ENCODE assay signal across 8 cellular contexts in genomic region chr3:61560452-61561373, GRCh38. TPM values are rescaled to one million over a fixed set of nuclear protein-coding genes. Genes with fewer than 3 reads are reported as not detected.
DNase-seq lines count a peak whose midpoint lies in the region; ATAC-seq, FAIRE-seq and TF ChIP-seq lines count a peak whose summit lies in the region.

No MANE protein-coding gene starts in this region.

- intact Hi-C loops in GM12878 (cut with micrococcal nuclease; ENCODE audit: unreplicated experiment): loop anchor here (5.0 to 10.0 kb wide), 8 partner anchors 77 to 627 kb away; no protein-coding TSS in a partner anchor

- in situ Hi-C loops in GM12878 (cut with MboI): loop anchor here (10.0 kb wide), 1 partner anchor 624 kb away; no protein-coding TSS in a partner anchor

- POLR2A ChIA-PET in GM12878 (lab: Charles Lee): interaction anchor here (0.5 to 3.4 kb wide), 16 partner anchors 10 to 379 kb away, joined by 3 to 15 read pairs (median 4); no protein-coding TSS in a partner anchor

- H2AFZ ChIP-seq in GM12878 (ENCODE audit: control insufficient read depth, low read depth, low read length): no peak overlapping the region

- no peak for TF ChIP-seq POLR2A in GM12878 (IDR thresholded peaks at IDR 0.05; ENCODE audit: low read depth, low read length)

- RAD21 ChIA-PET in GM12878 (lab: Charles Lee; ENCODE audit: unreplicated experiment): interaction anchor here (0.6 to 2.5 kb wide), 15 partner anchors 8 to 532 kb away, joined by 3 to 9 read pairs (median 4); no protein-coding TSS in a partner anchor

- 0 out of 4 replicates have a peak, but pooled peaks of 1 of the 2 experiments have one; percentile 7 for TF ChIP-seq EP300 in GM12878 (IDR thresholded peaks at IDR 0.05; ENCODE audit: borderline replicate concordance in 1 of 2, control insufficient read depth in 1 of 2, low read depth in 2 of 2, low read length in 2 of 2)

- TF ChIP-seq CTCF in GM12878 (IDR thresholded peaks at IDR 0.05 in 2 of 3, conservative IDR thresholded peaks at IDR 0.05 in 1 of 3; ENCODE audit: control insufficient read depth in 2 of 3, extremely low read depth in 1 of 3, insufficient read depth in 1 of 3, low read depth in 3 of 3, low read length in 3 of 3): 0 out of 6 replicates have a peak, but pooled peaks of 1 of the 3 experiments have one; percentile 4

- peak; percentile 60 for ATAC-seq in HG03175 (IDR thresholded peaks at IDR 0.05; ENCODE audit: unreplicated experiment)
- ATAC-seq in GM12878: peak; percentile 60

- no peaks in the 10 kb centered on the region for H3K36me3 ChIP-seq in GM12878 (ENCODE audit: control insufficient read depth in 2 of 2, insufficient read depth in 2 of 2, low read length in 1 of 2)
- no peaks in the 10 kb centered on the region for H3K36me3 ChIP-seq in effector memory CD4-positive, alpha-beta T cell (ENCODE audit: control insufficient read depth, insufficient read depth, low read length)

- peaks cover 5 to 20% of the 10 kb centered on the region in 2 experiments for H3K27me3 ChIP-seq in GM12878 (replicated peaks in 1 of 2; ENCODE audit: control insufficient read depth in 2 of 2, insufficient read depth in 2 of 2, low read length in 1 of 2)
- peaks cover 2% of the 10 kb centered on the region for H3K27me3 ChIP-seq in effector memory CD4-positive, alpha-beta T cell (replicated peaks; ENCODE audit: control insufficient read depth, insufficient read depth, low read length, poor library complexity, severe bottlenecking)

- DNase-seq in AG08396 (ENCODE audit: low spot score) (peak; percentile 81), GM18507 (ENCODE audit: extremely low spot score, insufficient read length, low read depth) (peak; percentile 51), NCI-H748 (lab: John Stamatoyannopoulos, UW; ENCODE audit: unreplicated experiment) (peak; percentile 90), GM12878 (ENCODE audit: low read depth, low spot score) (no peak), renal cortical epithelial cell (ENCODE audit: low read depth) (peak; percentile 84)
- no peak for DNase-seq in effector memory CD4-positive, alpha-beta T cell

- no peak for TF ChIP-seq RAD21 in GM12878 (IDR thresholded peaks at IDR 0.05; ENCODE audit: insufficient read depth, low read depth, low read length)

- H3K79me2 ChIP-seq in GM12878 (ENCODE audit: control insufficient read depth, insufficient read depth, low read length): no peaks in the 10 kb centered on the region

- FAIRE-seq in GM18507 (lab: Jason Lieb, UNC) (no peak), GM12878 (lab: Jason Lieb, UNC) (no peak)

- CTCF ChIA-PET in GM12878 (lab: Yijun Ruan, JAX): interaction anchor here (0.6 to 1.5 kb wide), 12 partner anchors 16 to 628 kb away, joined by 3 to 12 read pairs (median 3); no protein-coding TSS in a partner anchor

- H4K20me1 ChIP-seq in GM12878 (ENCODE audit: control insufficient read depth, insufficient read depth): no peaks in the 10 kb centered on the region

- no peaks in the 10 kb centered on the region; the same call in 2 of the 3 replicates for H3K9me3 ChIP-seq in GM12878 (replicated peaks; ENCODE audit: control insufficient read depth, insufficient read depth, low read length)
- H3K9me3 ChIP-seq in effector memory CD4-positive, alpha-beta T cell (ENCODE audit: control insufficient read depth, low read length): no peaks in the 10 kb centered on the region

- BruUV-seq in GM12878 (replicated peaks; lab: Mats Ljungman, UMichigan): TSS peak; percentile 87

- no peak overlapping the region for H3K9ac ChIP-seq in GM12878 (ENCODE audit: control insufficient read depth, insufficient read depth, low read length)

- peak overlapping the region; percentile 70 for H3K4me2 ChIP-seq in GM12878 (ENCODE audit: control insufficient read depth, insufficient read depth)

- SMC1A ChIA-PET in GM12878 (lab: Charles Lee; ENCODE audit: uncharacterized antibody, unreplicated experiment): interaction anchor here (0.7 to 1.8 kb wide), 10 partner anchors 15 to 627 kb away, joined by 3 to 5 read pairs (median 4); no protein-coding TSS in a partner anchor

- peak overlapping the region; percentile 59 for H3K4me3 ChIP-seq in GM12878
- H3K4me3 ChIP-seq in iPS-11a (ENCODE audit: low read depth, low read length): peak overlapping the region; percentile 91
- no peak overlapping the region for H3K4me3 ChIP-seq in effector memory CD4-positive, alpha-beta T cell (ENCODE audit: insufficient read depth, low read depth, low read length, poor library complexity, severe bottlenecking)

- H3K27ac ChIP-seq in GM12878 (ENCODE audit: control insufficient read depth, insufficient read depth): no peak overlapping the region
- H3K27ac ChIP-seq in effector memory CD4-positive, alpha-beta T cell (ENCODE audit: insufficient read depth, low read length, poor library complexity, severe bottlenecking): no peak overlapping the region

- WGBS in GM12878 (ENCODE audit: insufficient coverage, insufficient replicate concordance, low lambda C conversion rate, missing lambda C conversion rate): 3% methylated on average over 56 of the region's 66 CpGs

- no peaks in the 10 kb centered on the region for H3K4me1 ChIP-seq in GM12878 (ENCODE audit: control insufficient read depth, insufficient read depth, low read length)
- no peaks in the 10 kb centered on the region for H3K4me1 ChIP-seq in effector memory CD4-positive, alpha-beta T cell (ENCODE audit: control insufficient read depth, insufficient read depth, low read length, poor library complexity, severe bottlenecking)

TF ChIP-seq in GM12878, 131 proteins besides CTCF, POLR2A, EP300 and RAD21 (continues in another document):
- TF ChIP-seq MTA2 (IDR thresholded peaks at IDR 0.05; ENCODE audit: low read depth): peak; percentile 49; the same call in 1 of the 2 replicates
- TF ChIP-seq NBN (IDR thresholded peaks at IDR 0.05): 0 out of 2 replicates have a peak, but pooled peaks have one; percentile 67
- peak; percentile 15; the same call in 1 of the 2 replicates for TF ChIP-seq BMI1 (IDR thresholded peaks at IDR 0.05; ENCODE audit: borderline replicate concordance)
- no peak for TF ChIP-seq E4F1 (IDR thresholded peaks at IDR 0.05; ENCODE audit: borderline replicate concordance, partially characterized antibody)
- TF ChIP-seq BCL11A (IDR thresholded peaks at IDR 0.05; ENCODE audit: low read depth, low read length): no peak
- TF ChIP-seq EED (IDR thresholded peaks at IDR 0.05; ENCODE audit: low read depth): 0 out of 2 replicates have a peak, but pooled peaks have one; percentile 16
- TF ChIP-seq ATF7 (IDR thresholded peaks at IDR 0.05; ENCODE audit: low read depth): 0 out of 2 replicates have a peak, but pooled peaks have one; percentile 18
- TF ChIP-seq ZNF384 (IDR thresholded peaks at IDR 0.05; ENCODE audit: borderline replicate concordance, low read depth, low read length): peak; percentile 61; the same call in 1 of the 2 replicates
- 0 out of 2 replicates have a peak, but pooled peaks have one; percentile 22 for TF ChIP-seq MXI1 (IDR thresholded peaks at IDR 0.05; ENCODE audit: low read depth, low read length)
- no peak for TF ChIP-seq FOS (IDR thresholded peaks at IDR 0.05; ENCODE audit: borderline replicate concordance, extremely low read depth, insufficient read length)
- TF ChIP-seq CHD1 (IDR thresholded peaks at IDR 0.05; ENCODE audit: low read depth, low read length): 0 out of 2 replicates have a peak, but pooled peaks have one; percentile 74
- TF ChIP-seq CEBPB (IDR thresholded peaks at IDR 0.05; ENCODE audit: borderline replicate concordance in 1 of 2, low read depth in 2 of 2, low read length in 2 of 2): 0 out of 4 replicates have a peak, but pooled peaks of 1 of the 2 experiments have one; percentile 8
- TF ChIP-seq NR2F1 (conservative IDR thresholded peaks at IDR 0.05): no peak
- peak; percentile 70 to 75 for TF ChIP-seq IKZF2 (IDR thresholded peaks at IDR 0.05)
- no peak for TF ChIP-seq ZNF274 (IDR thresholded peaks at IDR 0.05; ENCODE audit: insufficient read depth, insufficient read length)
- no peak for TF ChIP-seq HCFC1 (IDR thresholded peaks at IDR 0.05; ENCODE audit: low read length)

RNA-seq across cellular contexts. Expression of gene PTPRG, which starts 0.7 kb away (rescaled TPM):
- total RNA-seq in GM12878 (2013; cell fraction: nucleolus; rRNA removed): 176 and 181 TPM in 2 replicates
- total RNA-seq in GM12878 (2014; rRNA removed): 2.5 and 3.0 TPM in 2 replicates
- total RNA-seq in GM12878 (2014; rRNA removed; fragmentation: Illumina TruSeq; extraction: Trizol): 2.3 and 2.4 TPM in 2 replicates
- total RNA-seq in GM12878 (2021): 3.0 and 3.2 TPM in 2 replicates
- 0.09 TPM for polyA plus RNA-seq in GM12878 (2011; ENCODE audit: low read depth)
- polyA plus RNA-seq in GM12878 (2011; rRNA removed): 20.7 and 22.2 TPM in 2 replicates
- 13.0 and 15.2 TPM in 2 replicates for polyA plus RNA-seq in GM12878 (2011; cell fraction: cytosol; rRNA removed)
- polyA plus RNA-seq in GM12878 (2011; cell fraction: nucleus; rRNA removed): 26.3 and 30.4 TPM in 2 replicates
- 0.05 and 0.06 TPM in 2 replicates for polyA plus RNA-seq in GM12878 (2012)
- 1.7 and 2.0 TPM in 2 replicates for polyA plus RNA-seq in GM12878 (2014; fragmentation: Illumina TruSeq; extraction: Trizol)
- under 1 TPM; 0.29 to 0.42 TPM for polyA plus RNA-seq in GM12878 (2014; fragmentation: Nextera tagmentation; extraction: Ambion mirVana)
- polyA plus RNA-seq in GM12878 (2014; rRNA removed): 1.0 and 1.3 TPM in 2 replicates
- polyA plus RNA-seq in GM12878 (2016; fragmentation: Nextera tagmentation; extraction: Ambion mirVana): under 1 TPM; 0.62 to 0.72 TPM
- polyA minus RNA-seq in GM12878 (2011; rRNA and poly(A)+ RNA removed): 77.6 and 83.6 TPM in 2 replicates
- polyA minus RNA-seq in GM12878 (2011; cell fraction: cytosol; rRNA and poly(A)+ RNA removed): 24.1 and 26.8 TPM in 2 replicates
- polyA minus RNA-seq in GM12878 (2011; cell fraction: nucleus; rRNA and poly(A)+ RNA removed): 86.3 and 180 TPM in 2 replicates
- 29.2 and 119 TPM in 2 replicates for total RNA-seq in renal cortical epithelial cell

Comparison
In these comparisons a context has a peak if more than half of its experiments do, and no peak if none do; other contexts are left out.
1. DNase-seq: peak in AG08396 (single experiment), GM18507 (single experiment), NCI-H748 (single experiment) and renal cortical epithelial cell (single experiment); none in GM12878 (single experiment) and effector memory CD4-positive, alpha-beta T cell (0 of 3).